In genomic region chr3:191761906-191762305, GRCh38 we compare ENCODE assay signal across 1 cellular context.
TF ChIP-seq lines count a peak whose summit lies in the region.

No MANE protein-coding gene starts in this region.

TF ChIP-seq in GM23338, 12 proteins besides CTCF, POLR2A, EP300 and RAD21 (continued from another document):
- TF ChIP-seq, protein P1, sequence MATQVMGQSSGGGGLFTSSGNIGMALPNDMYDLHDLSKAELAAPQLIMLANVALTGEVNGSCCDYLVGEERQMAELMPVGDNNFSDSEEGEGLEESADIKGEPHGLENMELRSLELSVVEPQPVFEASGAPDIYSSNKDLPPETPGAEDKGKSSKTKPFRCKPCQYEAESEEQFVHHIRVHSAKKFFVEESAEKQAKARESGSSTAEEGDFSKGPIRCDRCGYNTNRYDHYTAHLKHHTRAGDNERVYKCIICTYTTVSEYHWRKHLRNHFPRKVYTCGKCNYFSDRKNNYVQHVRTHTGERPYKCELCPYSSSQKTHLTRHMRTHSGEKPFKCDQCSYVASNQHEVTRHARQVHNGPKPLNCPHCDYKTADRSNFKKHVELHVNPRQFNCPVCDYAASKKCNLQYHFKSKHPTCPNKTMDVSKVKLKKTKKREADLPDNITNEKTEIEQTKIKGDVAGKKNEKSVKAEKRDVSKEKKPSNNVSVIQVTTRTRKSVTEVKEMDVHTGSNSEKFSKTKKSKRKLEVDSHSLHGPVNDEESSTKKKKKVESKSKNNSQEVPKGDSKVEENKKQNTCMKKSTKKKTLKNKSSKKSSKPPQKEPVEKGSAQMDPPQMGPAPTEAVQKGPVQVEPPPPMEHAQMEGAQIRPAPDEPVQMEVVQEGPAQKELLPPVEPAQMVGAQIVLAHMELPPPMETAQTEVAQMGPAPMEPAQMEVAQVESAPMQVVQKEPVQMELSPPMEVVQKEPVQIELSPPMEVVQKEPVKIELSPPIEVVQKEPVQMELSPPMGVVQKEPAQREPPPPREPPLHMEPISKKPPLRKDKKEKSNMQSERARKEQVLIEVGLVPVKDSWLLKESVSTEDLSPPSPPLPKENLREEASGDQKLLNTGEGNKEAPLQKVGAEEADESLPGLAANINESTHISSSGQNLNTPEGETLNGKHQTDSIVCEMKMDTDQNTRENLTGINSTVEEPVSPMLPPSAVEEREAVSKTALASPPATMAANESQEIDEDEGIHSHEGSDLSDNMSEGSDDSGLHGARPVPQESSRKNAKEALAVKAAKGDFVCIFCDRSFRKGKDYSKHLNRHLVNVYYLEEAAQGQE (IDR thresholded peaks at IDR 0.05; ENCODE audit: unreplicated experiment), result no peak
- TF ChIP-seq EZH2phosphoT487 (IDR thresholded peaks at IDR 0.05; ENCODE audit: unreplicated experiment) (no peak), NANOG (IDR thresholded peaks at IDR 0.05; ENCODE audit: borderline replicate concordance) (no peak), POLR2AphosphoS5 (IDR thresholded peaks at IDR 0.05; ENCODE audit: low read depth) (no peak), CREB1 (CRISPR knock-in tag; IDR thresholded peaks at IDR 0.05; ENCODE audit: low read depth) (no peak), JUNB (IDR thresholded peaks at IDR 0.05; ENCODE audit: unreplicated experiment) (no peak), EZH2 (IDR thresholded peaks at IDR 0.05; ENCODE audit: low read depth, unreplicated experiment) (no peak)
